Comparison of ENCODE assay signal across 9 cellular contexts in the genomic region with DNA sequence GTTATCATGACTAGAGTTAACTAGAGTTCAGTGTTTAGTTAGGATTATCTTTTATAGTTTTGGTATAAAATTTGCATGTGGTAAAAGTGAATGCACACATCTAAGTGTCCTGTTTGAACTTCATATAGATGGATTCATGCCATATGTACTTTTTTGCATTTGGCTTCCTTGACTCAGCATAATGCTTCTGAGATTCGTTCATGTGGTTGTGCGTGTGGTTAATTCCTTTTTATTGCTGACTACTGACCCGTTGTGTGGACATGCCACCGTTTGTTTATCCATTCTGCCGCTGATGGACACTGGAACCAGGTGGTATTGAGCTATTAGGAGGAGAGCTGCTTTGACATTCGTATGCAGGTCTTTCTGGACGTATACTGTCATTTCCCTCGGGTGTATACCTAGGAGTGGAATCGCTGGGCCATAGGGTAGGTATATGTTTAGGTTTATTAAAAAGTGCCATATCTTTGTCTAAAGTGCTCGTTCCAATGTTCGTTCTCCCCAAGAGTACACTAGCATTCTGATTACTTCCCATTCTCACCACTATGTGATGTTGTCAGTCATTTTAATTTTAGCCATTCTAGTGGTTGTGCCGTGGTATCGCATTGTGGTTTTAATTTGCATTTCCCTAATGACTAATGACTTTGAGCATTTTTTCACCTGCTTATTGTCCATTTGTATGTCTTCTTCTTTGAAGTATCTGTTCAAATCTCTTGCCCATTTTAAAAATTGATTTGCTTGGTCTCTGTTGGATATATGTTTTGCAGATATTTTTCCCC. TPM values are rescaled to one million over a fixed set of nuclear protein-coding genes. Genes with fewer than 3 reads are reported as not detected.
DNase-seq lines count a peak whose midpoint lies in the region; ATAC-seq and TF ChIP-seq lines count a peak whose summit lies in the region.
"Had no signal": no experiment of that assay in that cellular context is flagged by ENCODE, and none has a peak within 500 bp of the region (broad histone marks: within the 10 kb centered on the region; RNA-seq: fewer than 3 reads in every experiment).

No MANE protein-coding gene starts in this region.

- H3K79me2 ChIP-seq in SU-DHL-6 (ENCODE audit: insufficient read depth, low read length), result no peaks in the 10 kb centered on the region

- peaks cover 2% of the 10 kb centered on the region for H3K36me3 Mint-ChIP-seq in activated CD8-positive, alpha-beta memory T cell treated with anti-CD3 and anti-CD28 coated beads, Interleukin-2, amount 10 ng/mL, durations not matched to agents 7 days and 5 days

- no peak for TF ChIP-seq EP300 in transverse colon (IDR thresholded peaks at IDR 0.05; ENCODE audit: low read depth)

- H3K4me1 ChIP-seq in transverse colon (peaks cover 13 to 33% (median 24%) of the 10 kb centered on the region in 4 donors), prostate gland (replicated peaks) (no peaks in the 10 kb centered on the region)

- H3K4me3 ChIP-seq in SU-DHL-6 (ENCODE audit: insufficient read depth, low read length, poor library complexity, severe bottlenecking) (no peak overlapping the region), transverse colon (no peak overlapping the region), prostate gland (no peak overlapping the region)

- H3K9ac ChIP-seq in SU-DHL-6 (ENCODE audit: low read length), result no peak overlapping the region

- H3K4me1 Mint-ChIP-seq in activated CD8-positive, alpha-beta memory T cell treated with anti-CD3 and anti-CD28 coated beads, Interleukin-2, amount 10 ng/mL, durations not matched to agents 7 days and 5 days, result peaks cover 51% of the 10 kb centered on the region

- no peak overlapping the region for H3K27ac ChIP-seq in SU-DHL-6 (ENCODE audit: low read depth, low read length)
- peak overlapping the region; percentile 5 to 67 (median 46) for H3K27ac ChIP-seq in transverse colon
- H3K27ac ChIP-seq in prostate gland, result no peak overlapping the region

- H3K27ac Mint-ChIP-seq in activated CD8-positive, alpha-beta memory T cell treated with anti-CD3 and anti-CD28 coated beads, Interleukin-2, amount 10 ng/mL, durations not matched to agents 7 days and 5 days, result peak overlapping the region; percentile 76

- ATAC-seq in activated CD8-positive, alpha-beta memory T cell treated with anti-CD3 and anti-CD28 coated beads, Interleukin-2, amount 10 ng/mL, durations not matched to agents 7 days and 5 days, result peak; percentile 58
- ATAC-seq in HG03097 (IDR thresholded peaks at IDR 0.05; ENCODE audit: low FRiP score, unreplicated experiment), result peak; percentile 55

- H3K36me3 ChIP-seq in SU-DHL-6 (ENCODE audit: low read length) (no peaks in the 10 kb centered on the region), transverse colon (peaks cover 0 to 4% (median 0%) of the 10 kb centered on the region in 4 donors), prostate gland (no peaks in the 10 kb centered on the region)

- TF ChIP-seq CTCF in SU-DHL-6 (IDR thresholded peaks at IDR 0.05; ENCODE audit: insufficient read depth, low read length, poor library complexity, severe bottlenecking), result no peak
- peak in 3 of 5 experiments; percentile 13 to 43 (median 41) for TF ChIP-seq CTCF in transverse colon (IDR thresholded peaks at IDR 0.05)
- TF ChIP-seq CTCF in prostate gland (IDR thresholded peaks at IDR 0.05), result peak in 1 of 4 experiments; percentile 19

- H3K4me3 Mint-ChIP-seq in activated CD8-positive, alpha-beta memory T cell treated with anti-CD3 and anti-CD28 coated beads, Interleukin-2, amount 10 ng/mL, durations not matched to agents 7 days and 5 days, result peak overlapping the region; percentile 13

- in situ Hi-C loops in transverse colon (cut with MboI; ENCODE audit: low pct_ligation_motif_present in 1 of 4, low pct_unique_long_range_greater_than_20kb in 1 of 4, low sequenced_read_pairs in 3 of 4), result no loop called here

- no peaks in the 10 kb centered on the region for H3F3A ChIP-seq in SU-DHL-6 (ENCODE audit: insufficient read depth)

- CTCF ChIA-PET in activated CD8-positive, alpha-beta memory T cell treated with anti-CD3 and anti-CD28 coated beads, Interleukin-2, amount 10 ng/mL, durations not matched to agents 7 days and 5 days (lab: Charles Lee), result no interaction called here

- H4K20me1 ChIP-seq in SU-DHL-6 (ENCODE audit: low read depth, low read length), result no peaks in the 10 kb centered on the region

- no peaks in the 10 kb centered on the region for H3K9me3 Mint-ChIP-seq in activated CD8-positive, alpha-beta memory T cell treated with anti-CD3 and anti-CD28 coated beads, Interleukin-2, amount 10 ng/mL, durations not matched to agents 7 days and 5 days (ENCODE audit: low read depth)

- H3K27me3 ChIP-seq in SU-DHL-6 (ENCODE audit: low read length) (no peaks in the 10 kb centered on the region), transverse colon (no peaks in the 10 kb centered on the region), prostate gland (replicated peaks; ENCODE audit: insufficient read depth) (no peaks in the 10 kb centered on the region)

- H3K4me2 ChIP-seq in SU-DHL-6 (ENCODE audit: low read depth, low read length, poor library complexity, severe bottlenecking), result peak overlapping the region; percentile 2

- intact Hi-C loops in transverse colon (cut with DNase I; ENCODE audit: low total_unique reads) (loop anchor here (5.0 kb wide), 1 partner anchor 1669 kb away; no protein-coding TSS in a partner anchor), prostate gland (cut with DNase I) (no loop called here)

- no peaks in the 10 kb centered on the region for H3K9me2 ChIP-seq in SU-DHL-6 (replicated peaks; ENCODE audit: insufficient read depth, low read length)

- TF ChIP-seq POLR2A in transverse colon (IDR thresholded peaks at IDR 0.05) (no peak), prostate gland (IDR thresholded peaks at IDR 0.05) (no peak)

- peak; percentile 69 for DNase-seq in activated CD8-positive, alpha-beta memory T cell treated with anti-CD3 and anti-CD28 coated beads, Interleukin-2, amount 10 ng/mL, durations not matched to agents 7 days and 5 days
- DNase-seq in activated CD8-positive, alpha-beta memory T cell treated with anti-CD3 and anti-CD28 coated beads, Interleukin-2, amount 50 U/mL, for 4 hours, result no peak
- DNase-seq in transverse colon, result no peak
- no peak for DNase-seq in stimulated activated CD4-positive, alpha-beta T cell treated with anti-CD3 and anti-CD28 coated beads, Interleukin-1b, Interleukin-23, amount 100 ng/mL, for 48 hours
- DNase-seq in stimulated activated CD4-positive, alpha-beta T cell treated with anti-CD3 and anti-CD28 coated beads, Interleukin-4, amount 100 ng/mL, for 1 hour, result no peak
- DNase-seq in prostate gland (ENCODE audit: low spot score), result no peak
- DNase-seq: NCI-H1930 had no signal

- no peak overlapping the region for H2AFZ ChIP-seq in SU-DHL-6 (ENCODE audit: low read depth, low read length, severe bottlenecking)

- WGBS in transverse colon (ENCODE audit: low coverage in 1 of 2), 2 donors, result 65 to 67% methylated on average over 10 to 13 of the region's 13 CpGs
- WGBS in prostate gland, result 80% methylated on average over 13 of the region's 13 CpGs

- H3K27me3 Mint-ChIP-seq in activated CD8-positive, alpha-beta memory T cell treated with anti-CD3 and anti-CD28 coated beads, Interleukin-2, amount 10 ng/mL, durations not matched to agents 7 days and 5 days, result no peaks in the 10 kb centered on the region

- no peaks in the 10 kb centered on the region for H3K9me3 ChIP-seq in SU-DHL-6 (ENCODE audit: insufficient read depth, low read length)
- H3K9me3 ChIP-seq in transverse colon, result no peaks in the 10 kb centered on the region
- no peaks in the 10 kb centered on the region for H3K9me3 ChIP-seq in prostate gland

RNA-seq across cellular contexts. Expression of gene RIN3, which starts 37.7 kb away (rescaled TPM):
- total RNA-seq in activated CD8-positive, alpha-beta memory T cell treated with anti-CD3 and anti-CD28 coated beads, Interleukin-2, amount 10 ng/mL, durations not matched to agents 7 days and 5 days, result 100 to 1,000 TPM in 1 of 2 experiments, 10 to 100 TPM in 1; 76.1 to 122 TPM
- total RNA-seq in transverse colon, result 10 to 100 TPM; 16.2 to 24.3 (median 20.7) TPM
- 10 to 100 TPM in 1 of 2 donors, 1 to 10 TPM in 1; 8.8 to 41.6 TPM for total RNA-seq in prostate gland

Comparison
In these comparisons a context has a peak if more than half of its experiments do, and no peak if none do; other contexts are left out.
1. H3K27ac ChIP-seq: peak in transverse colon (4 of 4); none in SU-DHL-6 (single experiment) and prostate gland (0 of 2).